8 cellular contexts compared by ENCODE assay signal in genomic region chr14:104681689-104682074, GRCh38. TPM values are rescaled to one million over a fixed set of nuclear protein-coding genes. Genes with fewer than 3 reads are reported as not detected.
DNase-seq lines count a peak whose midpoint lies in the region; ATAC-seq lines count a peak whose summit lies in the region.

No MANE protein-coding gene starts in this region.

- H3K36me3 Mint-ChIP-seq in T-cell = no peaks in the 10 kb centered on the region
- H3K36me3 Mint-ChIP-seq in activated T-helper 2 cell treated with anti-CD3 and anti-CD28 coated beads, Interferon-gamma antibody, Interleukin-2, Interleukin-4, amounts not matched to agents 10 μg/mL and 5 μg/mL and 100 μg/mL, durations not matched to agents 14 hours and 24 hours and 36 hours (ENCODE audit: low read depth) = no peaks in the 10 kb centered on the region

- H3K4me3 ChIP-seq in right cardiac atrium (ENCODE audit: low read length) = no peak overlapping the region

- intact Hi-C loops in right cardiac atrium (cut with DNase I) = no loop called here
- intact Hi-C loops in activated T-helper 2 cell treated with anti-CD3 and anti-CD28 coated beads, Interferon-gamma antibody, Interleukin-2, Interleukin-4, amounts not matched to agents 10 μg/mL and 5 μg/mL and 100 μg/mL, durations not matched to agents 14 hours and 24 hours and 36 hours (cut with micrococcal nuclease) = no loop called here

- H3K27ac ChIP-seq in angular gyrus (ENCODE audit: low read depth, low read length) (peak overlapping the region; percentile 99), right cardiac atrium (ENCODE audit: low read length) (peak overlapping the region; percentile 73)

- DNase-seq in HCEC 1CT = peak; percentile 83
- DNase-seq in right cardiac atrium = peak; percentile 93 to 97 (median 96)
- peak; percentile 87 for DNase-seq in putamen (ENCODE audit: low spot score)
- DNase-seq in T-cell = no peak
- DNase-seq in activated T-helper 2 cell treated with anti-CD3 and anti-CD28 coated beads, Interferon-gamma antibody, Interleukin-2, Interleukin-4, amounts not matched to agents 10 μg/mL and 5 μg/mL and 100 μg/mL, durations not matched to agents 14 hours and 24 hours and 36 hours (ENCODE audit: low spot score) = no peak

- POLR2A ChIA-PET in T-cell (lab: Charles Lee) = no interaction called here

- H3K4me3 Mint-ChIP-seq in T-cell = no peak overlapping the region
- H3K4me3 Mint-ChIP-seq in activated T-helper 2 cell treated with anti-CD3 and anti-CD28 coated beads, Interferon-gamma antibody, Interleukin-2, Interleukin-4, amounts not matched to agents 10 μg/mL and 5 μg/mL and 100 μg/mL, durations not matched to agents 14 hours and 24 hours and 36 hours (ENCODE audit: low read depth) = no peak overlapping the region

- no peaks in the 10 kb centered on the region for H3K9me3 ChIP-seq in right cardiac atrium (ENCODE audit: control insufficient read depth, low read length)

- H3K27me3 Mint-ChIP-seq in T-cell = no peaks in the 10 kb centered on the region
- peaks cover 2% of the 10 kb centered on the region for H3K27me3 Mint-ChIP-seq in activated T-helper 2 cell treated with anti-CD3 and anti-CD28 coated beads, Interferon-gamma antibody, Interleukin-2, Interleukin-4, amounts not matched to agents 10 μg/mL and 5 μg/mL and 100 μg/mL, durations not matched to agents 14 hours and 24 hours and 36 hours (ENCODE audit: low read depth)

- peaks cover 16% of the 10 kb centered on the region for H3K4me1 ChIP-seq in right cardiac atrium (ENCODE audit: control insufficient read depth, insufficient read depth, low read length)

- CTCF ChIA-PET in T-cell (lab: Charles Lee) = no interaction called here

- H3K9me3 Mint-ChIP-seq in T-cell = no peaks in the 10 kb centered on the region
- no peaks in the 10 kb centered on the region for H3K9me3 Mint-ChIP-seq in activated T-helper 2 cell treated with anti-CD3 and anti-CD28 coated beads, Interferon-gamma antibody, Interleukin-2, Interleukin-4, amounts not matched to agents 10 μg/mL and 5 μg/mL and 100 μg/mL, durations not matched to agents 14 hours and 24 hours and 36 hours

- H3K4me1 Mint-ChIP-seq in T-cell = peaks cover 21 to 39% (median 24%) of the 10 kb centered on the region in 3 donors
- H3K4me1 Mint-ChIP-seq in activated T-helper 2 cell treated with anti-CD3 and anti-CD28 coated beads, Interferon-gamma antibody, Interleukin-2, Interleukin-4, amounts not matched to agents 10 μg/mL and 5 μg/mL and 100 μg/mL, durations not matched to agents 14 hours and 24 hours and 36 hours (ENCODE audit: low read depth) = peaks cover 22% of the 10 kb centered on the region

- H3K27ac Mint-ChIP-seq in T-cell = no peak overlapping the region
- H3K27ac Mint-ChIP-seq in activated T-helper 2 cell treated with anti-CD3 and anti-CD28 coated beads, Interferon-gamma antibody, Interleukin-2, Interleukin-4, amounts not matched to agents 10 μg/mL and 5 μg/mL and 100 μg/mL, durations not matched to agents 14 hours and 24 hours and 36 hours = no peak overlapping the region

- WGBS in right cardiac atrium = 14% methylated on average over 11 of the region's 11 CpGs

- peak; percentile 67 to 71 for ATAC-seq in right cardiac atrium
- ATAC-seq in T-cell (replicated peaks in 1 of 4) = no peak
- ATAC-seq in HG03457 (IDR thresholded peaks at IDR 0.05; ENCODE audit: unreplicated experiment) = no peak
- no peak for ATAC-seq in HG03159 (IDR thresholded peaks at IDR 0.05; ENCODE audit: unreplicated experiment)

- no peaks in the 10 kb centered on the region for H3K27me3 ChIP-seq in right cardiac atrium (ENCODE audit: control insufficient read depth, insufficient read depth)

RNA-seq across cellular contexts. Expression of gene INF2, which starts 7.7 kb away (rescaled TPM):
- total RNA-seq in right cardiac atrium = 10 to 100 TPM; 36.2 to 46.4 (median 42.3) TPM
- polyA plus RNA-seq in right cardiac atrium = 36.6 TPM
- total RNA-seq in T-cell = 100 to 1,000 TPM in 2 of 5 donors, 10 to 100 TPM in 3; 72.7 to 128 (median 83.7) TPM
- total RNA-seq in activated T-helper 2 cell treated with anti-CD3 and anti-CD28 coated beads, Interferon-gamma antibody, Interleukin-2, Interleukin-4, amounts not matched to agents 10 μg/mL and 5 μg/mL and 100 μg/mL, durations not matched to agents 14 hours and 24 hours and 36 hours = 93.7 and 93.8 TPM in 2 replicates

RNA-seq across cellular contexts. Expression of gene ADSS1, which starts 42.3 kb away (rescaled TPM):
- total RNA-seq in right cardiac atrium (100 to 1,000 TPM; 156 to 212 (median 188) TPM), T-cell (1 to 10 TPM; 2.4 to 5.7 (median 3.5) TPM)
- 217 TPM for polyA plus RNA-seq in right cardiac atrium
- 1.1 and 2.4 TPM in 2 replicates for total RNA-seq in activated T-helper 2 cell treated with anti-CD3 and anti-CD28 coated beads, Interferon-gamma antibody, Interleukin-2, Interleukin-4, amounts not matched to agents 10 μg/mL and 5 μg/mL and 100 μg/mL, durations not matched to agents 14 hours and 24 hours and 36 hours

Comparison
In these comparisons a context has a peak if more than half of its experiments do, and no peak if none do; other contexts are left out.
1. DNase-seq: peak in HCEC 1CT (single experiment), right cardiac atrium (3 of 3) and putamen (single experiment); none in T-cell (0 of 34) and activated T-helper 2 cell treated with anti-CD3 and anti-CD28 coated beads, Interferon-gamma antibody, Interleukin-2, Interleukin-4, amounts not matched to agents 10 μg/mL and 5 μg/mL and 100 μg/mL, durations not matched to agents 14 hours and 24 hours and 36 hours (single experiment).
2. ATAC-seq: peak in right cardiac atrium (2 of 2); none in T-cell (0 of 4), HG03457 (single experiment) and HG03159 (single experiment).
3. RNA of gene ADSS1, which starts 42.3 kb away (total RNA-seq): 156 to 212 TPM in right cardiac atrium; 2.4 to 5.7 TPM in T-cell and 1.1 to 2.4 TPM in activated T-helper 2 cell treated with anti-CD3 and anti-CD28 coated beads, Interferon-gamma antibody, Interleukin-2, Interleukin-4, amounts not matched to agents 10 μg/mL and 5 μg/mL and 100 μg/mL, durations not matched to agents 14 hours and 24 hours and 36 hours; every median in the first group is over 10 times any median in the second.